1 cellular context compared by ENCODE assay signal in the genomic region with DNA sequence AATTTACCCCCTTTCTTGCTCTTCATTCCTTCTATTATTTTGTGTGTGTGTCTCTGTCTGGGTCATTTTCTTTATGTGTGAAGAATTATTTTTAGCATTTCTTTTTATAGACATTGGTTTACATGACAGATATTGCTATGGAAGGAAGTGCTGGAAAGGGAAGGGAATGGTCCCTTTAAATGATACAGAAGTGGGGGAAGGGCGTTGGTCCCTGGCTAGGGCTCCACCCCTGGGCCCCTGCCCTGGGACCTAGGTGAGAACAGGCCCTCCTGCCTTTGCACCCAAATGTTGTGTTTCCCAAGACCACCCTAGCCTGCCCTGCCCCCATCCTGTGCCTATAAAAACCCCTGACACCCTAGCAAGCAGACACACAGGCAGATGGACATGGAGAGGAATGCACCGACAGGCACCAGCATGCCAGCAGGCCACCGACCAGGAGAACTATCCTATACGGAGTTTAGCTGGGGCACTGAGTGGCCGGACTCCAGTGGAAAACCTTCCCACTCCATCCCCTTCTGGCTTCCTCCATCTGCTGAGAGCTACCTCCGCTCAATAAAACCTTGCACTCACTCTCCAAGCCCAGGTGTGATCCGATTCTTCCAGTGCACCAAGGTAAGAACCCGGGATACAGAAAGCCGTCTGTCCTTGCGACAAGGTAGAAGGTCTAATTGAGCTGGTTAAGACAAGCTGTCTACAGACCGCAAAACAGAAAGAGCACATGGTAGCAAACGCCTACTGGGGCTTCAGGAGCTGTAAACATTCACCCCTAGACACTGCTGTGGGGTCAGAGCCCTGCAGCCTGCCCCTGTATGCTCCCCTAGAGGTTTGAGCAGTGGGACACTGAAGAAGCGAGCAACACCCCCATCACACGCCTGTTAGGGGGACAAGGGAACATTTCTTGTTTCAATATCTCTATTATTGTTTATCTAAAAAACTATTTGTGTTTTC.
TF ChIP-seq lines count a peak whose summit lies in the region.

No MANE protein-coding gene starts in this region.

TF ChIP-seq in GM12878, 131 proteins besides CTCF, POLR2A, EP300 and RAD21:
- 0 out of 2 replicates have a peak, but pooled peaks have one; percentile 14 for TF ChIP-seq IKZF1 (conservative IDR thresholded peaks at IDR 0.05)
- TF ChIP-seq, protein P1, sequence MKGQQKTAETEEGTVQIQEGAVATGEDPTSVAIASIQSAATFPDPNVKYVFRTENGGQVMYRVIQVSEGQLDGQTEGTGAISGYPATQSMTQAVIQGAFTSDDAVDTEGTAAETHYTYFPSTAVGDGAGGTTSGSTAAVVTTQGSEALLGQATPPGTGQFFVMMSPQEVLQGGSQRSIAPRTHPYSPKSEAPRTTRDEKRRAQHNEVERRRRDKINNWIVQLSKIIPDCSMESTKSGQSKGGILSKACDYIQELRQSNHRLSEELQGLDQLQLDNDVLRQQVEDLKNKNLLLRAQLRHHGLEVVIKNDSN (IDR thresholded peaks at IDR 0.05; ENCODE audit: borderline replicate concordance, extremely low read length, insufficient read depth, low read depth, low read length), result no peak
